ENCODE assay signal across 1 cellular context in genomic region chr11:942853-943252, GRCh38.
TF ChIP-seq lines count a peak whose summit lies in the region.

No MANE protein-coding gene starts in this region.

TF ChIP-seq in HepG2, 621 proteins besides CTCF, POLR2A, EP300 and RAD21 (continued from another document):
- TF ChIP-seq, protein P1, sequence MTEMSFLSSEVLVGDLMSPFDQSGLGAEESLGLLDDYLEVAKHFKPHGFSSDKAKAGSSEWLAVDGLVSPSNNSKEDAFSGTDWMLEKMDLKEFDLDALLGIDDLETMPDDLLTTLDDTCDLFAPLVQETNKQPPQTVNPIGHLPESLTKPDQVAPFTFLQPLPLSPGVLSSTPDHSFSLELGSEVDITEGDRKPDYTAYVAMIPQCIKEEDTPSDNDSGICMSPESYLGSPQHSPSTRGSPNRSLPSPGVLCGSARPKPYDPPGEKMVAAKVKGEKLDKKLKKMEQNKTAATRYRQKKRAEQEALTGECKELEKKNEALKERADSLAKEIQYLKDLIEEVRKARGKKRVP (CRISPR knock-in tag; IDR thresholded peaks at IDR 0.05) = peak in 1 of 2 experiments; percentile 82; a peak in 1 of 4 replicates
